Comparison of ENCODE assay signal across 2 cellular contexts in genomic region chr2:54955358-54955673, GRCh38.
TF ChIP-seq lines count a peak whose summit lies in the region.

No MANE protein-coding gene starts in this region.

TF ChIP-seq in GM23338, 12 proteins besides CTCF, POLR2A, EP300 and RAD21:
- TF ChIP-seq, protein P1, sequence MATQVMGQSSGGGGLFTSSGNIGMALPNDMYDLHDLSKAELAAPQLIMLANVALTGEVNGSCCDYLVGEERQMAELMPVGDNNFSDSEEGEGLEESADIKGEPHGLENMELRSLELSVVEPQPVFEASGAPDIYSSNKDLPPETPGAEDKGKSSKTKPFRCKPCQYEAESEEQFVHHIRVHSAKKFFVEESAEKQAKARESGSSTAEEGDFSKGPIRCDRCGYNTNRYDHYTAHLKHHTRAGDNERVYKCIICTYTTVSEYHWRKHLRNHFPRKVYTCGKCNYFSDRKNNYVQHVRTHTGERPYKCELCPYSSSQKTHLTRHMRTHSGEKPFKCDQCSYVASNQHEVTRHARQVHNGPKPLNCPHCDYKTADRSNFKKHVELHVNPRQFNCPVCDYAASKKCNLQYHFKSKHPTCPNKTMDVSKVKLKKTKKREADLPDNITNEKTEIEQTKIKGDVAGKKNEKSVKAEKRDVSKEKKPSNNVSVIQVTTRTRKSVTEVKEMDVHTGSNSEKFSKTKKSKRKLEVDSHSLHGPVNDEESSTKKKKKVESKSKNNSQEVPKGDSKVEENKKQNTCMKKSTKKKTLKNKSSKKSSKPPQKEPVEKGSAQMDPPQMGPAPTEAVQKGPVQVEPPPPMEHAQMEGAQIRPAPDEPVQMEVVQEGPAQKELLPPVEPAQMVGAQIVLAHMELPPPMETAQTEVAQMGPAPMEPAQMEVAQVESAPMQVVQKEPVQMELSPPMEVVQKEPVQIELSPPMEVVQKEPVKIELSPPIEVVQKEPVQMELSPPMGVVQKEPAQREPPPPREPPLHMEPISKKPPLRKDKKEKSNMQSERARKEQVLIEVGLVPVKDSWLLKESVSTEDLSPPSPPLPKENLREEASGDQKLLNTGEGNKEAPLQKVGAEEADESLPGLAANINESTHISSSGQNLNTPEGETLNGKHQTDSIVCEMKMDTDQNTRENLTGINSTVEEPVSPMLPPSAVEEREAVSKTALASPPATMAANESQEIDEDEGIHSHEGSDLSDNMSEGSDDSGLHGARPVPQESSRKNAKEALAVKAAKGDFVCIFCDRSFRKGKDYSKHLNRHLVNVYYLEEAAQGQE (IDR thresholded peaks at IDR 0.05; ENCODE audit: unreplicated experiment) = no peak
- no peak for TF ChIP-seq ZNF114 (CRISPR knock-in tag; IDR thresholded peaks at IDR 0.05)
- TF ChIP-seq POLR2AphosphoS5 (IDR thresholded peaks at IDR 0.05; ENCODE audit: low read depth) = no peak
- TF ChIP-seq JUNB (IDR thresholded peaks at IDR 0.05; ENCODE audit: unreplicated experiment) = no peak
- TF ChIP-seq, protein P2, sequence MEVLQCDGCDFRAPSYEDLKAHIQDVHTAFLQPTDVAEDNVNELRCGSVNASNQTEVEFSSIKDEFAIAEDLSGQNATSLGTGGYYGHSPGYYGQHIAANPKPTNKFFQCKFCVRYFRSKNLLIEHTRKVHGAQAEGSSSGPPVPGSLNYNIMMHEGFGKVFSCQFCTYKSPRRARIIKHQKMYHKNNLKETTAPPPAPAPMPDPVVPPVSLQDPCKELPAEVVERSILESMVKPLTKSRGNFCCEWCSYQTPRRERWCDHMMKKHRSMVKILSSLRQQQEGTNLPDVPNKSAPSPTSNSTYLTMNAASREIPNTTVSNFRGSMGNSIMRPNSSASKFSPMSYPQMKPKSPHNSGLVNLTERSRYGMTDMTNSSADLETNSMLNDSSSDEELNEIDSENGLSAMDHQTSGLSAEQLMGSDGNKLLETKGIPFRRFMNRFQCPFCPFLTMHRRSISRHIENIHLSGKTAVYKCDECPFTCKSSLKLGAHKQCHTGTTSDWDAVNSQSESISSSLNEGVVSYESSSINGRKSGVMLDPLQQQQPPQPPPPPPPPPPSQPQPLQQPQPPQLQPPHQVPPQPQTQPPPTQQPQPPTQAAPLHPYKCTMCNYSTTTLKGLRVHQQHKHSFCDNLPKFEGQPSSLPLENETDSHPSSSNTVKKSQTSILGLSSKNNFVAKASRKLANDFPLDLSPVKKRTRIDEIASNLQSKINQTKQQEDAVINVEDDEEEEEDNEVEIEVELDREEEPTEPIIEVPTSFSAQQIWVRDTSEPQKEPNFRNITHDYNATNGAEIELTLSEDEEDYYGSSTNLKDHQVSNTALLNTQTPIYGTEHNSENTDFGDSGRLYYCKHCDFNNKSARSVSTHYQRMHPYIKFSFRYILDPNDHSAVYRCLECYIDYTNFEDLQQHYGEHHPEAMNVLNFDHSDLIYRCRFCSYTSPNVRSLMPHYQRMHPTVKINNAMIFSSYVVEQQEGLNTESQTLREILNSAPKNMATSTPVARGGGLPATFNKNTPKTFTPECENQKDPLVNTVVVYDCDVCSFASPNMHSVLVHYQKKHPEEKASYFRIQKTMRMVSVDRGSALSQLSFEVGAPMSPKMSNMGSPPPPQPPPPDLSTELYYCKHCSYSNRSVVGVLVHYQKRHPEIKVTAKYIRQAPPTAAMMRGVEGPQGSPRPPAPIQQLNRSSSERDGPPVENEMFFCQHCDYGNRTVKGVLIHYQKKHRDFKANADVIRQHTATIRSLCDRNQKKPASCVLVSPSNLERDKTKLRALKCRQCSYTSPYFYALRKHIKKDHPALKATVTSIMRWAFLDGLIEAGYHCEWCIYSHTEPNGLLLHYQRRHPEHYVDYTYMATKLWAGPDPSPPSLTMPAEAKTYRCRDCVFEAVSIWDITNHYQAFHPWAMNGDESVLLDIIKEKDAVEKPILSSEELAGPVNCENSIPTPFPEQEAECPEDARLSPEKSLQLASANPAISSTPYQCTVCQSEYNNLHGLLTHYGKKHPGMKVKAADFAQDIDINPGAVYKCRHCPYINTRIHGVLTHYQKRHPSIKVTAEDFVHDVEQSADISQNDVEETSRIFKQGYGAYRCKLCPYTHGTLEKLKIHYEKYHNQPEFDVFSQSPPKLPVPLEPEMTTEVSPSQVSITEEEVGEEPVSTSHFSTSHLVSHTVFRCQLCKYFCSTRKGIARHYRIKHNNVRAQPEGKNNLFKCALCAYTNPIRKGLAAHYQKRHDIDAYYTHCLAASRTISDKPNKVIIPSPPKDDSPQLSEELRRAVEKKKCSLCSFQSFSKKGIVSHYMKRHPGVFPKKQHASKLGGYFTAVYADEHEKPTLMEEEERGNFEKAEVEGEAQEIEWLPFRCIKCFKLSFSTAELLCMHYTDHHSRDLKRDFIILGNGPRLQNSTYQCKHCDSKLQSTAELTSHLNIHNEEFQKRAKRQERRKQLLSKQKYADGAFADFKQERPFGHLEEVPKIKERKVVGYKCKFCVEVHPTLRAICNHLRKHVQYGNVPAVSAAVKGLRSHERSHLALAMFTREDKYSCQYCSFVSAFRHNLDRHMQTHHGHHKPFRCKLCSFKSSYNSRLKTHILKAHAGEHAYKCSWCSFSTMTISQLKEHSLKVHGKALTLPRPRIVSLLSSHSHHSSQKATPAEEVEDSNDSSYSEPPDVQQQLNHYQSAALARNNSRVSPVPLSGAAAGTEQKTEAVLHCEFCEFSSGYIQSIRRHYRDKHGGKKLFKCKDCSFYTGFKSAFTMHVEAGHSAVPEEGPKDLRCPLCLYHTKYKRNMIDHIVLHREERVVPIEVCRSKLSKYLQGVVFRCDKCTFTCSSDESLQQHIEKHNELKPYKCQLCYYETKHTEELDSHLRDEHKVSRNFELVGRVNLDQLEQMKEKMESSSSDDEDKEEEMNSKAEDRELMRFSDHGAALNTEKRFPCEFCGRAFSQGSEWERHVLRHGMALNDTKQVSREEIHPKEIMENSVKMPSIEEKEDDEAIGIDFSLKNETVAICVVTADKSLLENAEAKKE (CRISPR knock-in tag; IDR thresholded peaks at IDR 0.05) = no peak
- no peak for TF ChIP-seq CREB1 (CRISPR knock-in tag; IDR thresholded peaks at IDR 0.05; ENCODE audit: low read depth)
- no peak for TF ChIP-seq STAT1 (IDR thresholded peaks at IDR 0.05; ENCODE audit: unreplicated experiment)
- no peak for TF ChIP-seq ZNF331 (CRISPR knock-in tag; IDR thresholded peaks at IDR 0.05; ENCODE audit: low read depth)
- TF ChIP-seq EZH2phosphoT487 (IDR thresholded peaks at IDR 0.05; ENCODE audit: unreplicated experiment) = no peak
- TF ChIP-seq NANOG (IDR thresholded peaks at IDR 0.05; ENCODE audit: borderline replicate concordance) = no peak
- TF ChIP-seq EZH2 (IDR thresholded peaks at IDR 0.05; ENCODE audit: low read depth, unreplicated experiment) = no peak
- TF ChIP-seq, protein P3, sequence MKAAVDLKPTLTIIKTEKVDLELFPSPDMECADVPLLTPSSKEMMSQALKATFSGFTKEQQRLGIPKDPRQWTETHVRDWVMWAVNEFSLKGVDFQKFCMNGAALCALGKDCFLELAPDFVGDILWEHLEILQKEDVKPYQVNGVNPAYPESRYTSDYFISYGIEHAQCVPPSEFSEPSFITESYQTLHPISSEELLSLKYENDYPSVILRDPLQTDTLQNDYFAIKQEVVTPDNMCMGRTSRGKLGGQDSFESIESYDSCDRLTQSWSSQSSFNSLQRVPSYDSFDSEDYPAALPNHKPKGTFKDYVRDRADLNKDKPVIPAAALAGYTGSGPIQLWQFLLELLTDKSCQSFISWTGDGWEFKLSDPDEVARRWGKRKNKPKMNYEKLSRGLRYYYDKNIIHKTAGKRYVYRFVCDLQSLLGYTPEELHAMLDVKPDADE (IDR thresholded peaks at IDR 0.05) = no peak

TF ChIP-seq in K562, 482 proteins besides CTCF, POLR2A, EP300 and RAD21:
- peak; percentile 65; the same call in 1 of the 2 replicates for TF ChIP-seq GTF2A2 (tag; IDR thresholded peaks at IDR 0.05)
- TF ChIP-seq ATF7 (IDR thresholded peaks at IDR 0.05) = no peak
- TF ChIP-seq SRSF9 (IDR thresholded peaks at IDR 0.05; ENCODE audit: borderline replicate concordance, low read depth, low read length) = no peak
- TF ChIP-seq ZKSCAN8 (CRISPR knock-in tag; IDR thresholded peaks at IDR 0.05) = peak; percentile 47; the same call in 1 of the 2 replicates
- TF ChIP-seq ZFX (CRISPR knock-in tag; IDR thresholded peaks at IDR 0.05) = peak; percentile 81
- TF ChIP-seq KLF1 (tag; IDR thresholded peaks at IDR 0.05) = 0 out of 2 replicates have a peak, but pooled peaks have one; percentile 50
- TF ChIP-seq ZBTB43 (CRISPR knock-in tag; IDR thresholded peaks at IDR 0.05) = no peak
- TF ChIP-seq CEBPB (tag; IDR thresholded peaks at IDR 0.05) = peak; percentile 56
- TF ChIP-seq CEBPG (CRISPR knock-in tag; IDR thresholded peaks at IDR 0.05) = no peak
- peak; percentile 36 to 46; a peak in 3 of 4 replicates for TF ChIP-seq CEBPG (tag; conservative IDR thresholded peaks at IDR 0.05 in 1 of 2, IDR thresholded peaks at IDR 0.05 in 1 of 2)
- peak; percentile 51; the same call in 1 of the 2 replicates for TF ChIP-seq PHF8 (IDR thresholded peaks at IDR 0.05; ENCODE audit: borderline replicate concordance, low read length)
- TF ChIP-seq MCM5 (IDR thresholded peaks at IDR 0.05; ENCODE audit: low read depth) = no peak
- no peak for TF ChIP-seq ZNF436 (CRISPR knock-in tag; IDR thresholded peaks at IDR 0.05)
- TF ChIP-seq TFAP4 (CRISPR knock-in tag; IDR thresholded peaks at IDR 0.05; ENCODE audit: borderline replicate concordance) = 0 out of 2 replicates have a peak, but pooled peaks have one; percentile 30
TF ChIP-seq in K562: peak in this region for 8.
